Comparison of ENCODE assay signal across 1 cellular context in the genomic region with DNA sequence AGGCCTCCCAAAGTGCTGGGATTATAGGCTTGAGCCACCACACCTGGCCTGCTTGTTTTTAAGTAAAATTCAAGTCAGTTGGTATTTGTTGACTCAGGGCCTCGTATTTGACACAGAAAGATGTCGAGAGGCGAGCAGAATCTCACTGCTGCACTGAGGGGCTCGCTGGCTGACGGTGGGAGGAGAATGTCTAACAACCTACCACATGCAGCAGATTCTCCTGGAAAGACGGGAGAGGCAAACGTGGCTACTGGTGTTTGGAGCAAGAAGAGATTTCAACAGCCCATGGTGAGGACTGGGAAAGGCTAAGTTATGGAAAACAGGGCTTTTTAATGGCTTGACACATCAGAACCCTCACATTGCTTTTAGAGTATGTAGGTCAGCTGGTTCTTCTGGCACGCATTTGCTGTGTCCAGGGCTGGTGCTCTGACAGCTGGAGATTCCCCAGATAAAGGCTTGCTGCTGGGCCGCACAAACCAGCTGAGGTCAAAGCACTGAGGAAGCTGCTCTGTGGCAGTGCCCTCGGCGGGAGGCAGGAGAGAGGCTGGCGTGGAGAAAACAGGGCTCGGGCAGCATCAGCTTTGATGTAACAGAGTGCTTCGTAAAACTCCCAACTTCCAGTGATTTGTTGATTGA.
TF ChIP-seq lines count a peak whose summit lies in the region.

No MANE protein-coding gene starts in this region.

TF ChIP-seq in SK-N-SH treated with all-trans-retinoic acid at 6 μM for 48 hours, 23 proteins besides CTCF, POLR2A, EP300 and RAD21 (continued from another document):
- TF ChIP-seq, protein P1, sequence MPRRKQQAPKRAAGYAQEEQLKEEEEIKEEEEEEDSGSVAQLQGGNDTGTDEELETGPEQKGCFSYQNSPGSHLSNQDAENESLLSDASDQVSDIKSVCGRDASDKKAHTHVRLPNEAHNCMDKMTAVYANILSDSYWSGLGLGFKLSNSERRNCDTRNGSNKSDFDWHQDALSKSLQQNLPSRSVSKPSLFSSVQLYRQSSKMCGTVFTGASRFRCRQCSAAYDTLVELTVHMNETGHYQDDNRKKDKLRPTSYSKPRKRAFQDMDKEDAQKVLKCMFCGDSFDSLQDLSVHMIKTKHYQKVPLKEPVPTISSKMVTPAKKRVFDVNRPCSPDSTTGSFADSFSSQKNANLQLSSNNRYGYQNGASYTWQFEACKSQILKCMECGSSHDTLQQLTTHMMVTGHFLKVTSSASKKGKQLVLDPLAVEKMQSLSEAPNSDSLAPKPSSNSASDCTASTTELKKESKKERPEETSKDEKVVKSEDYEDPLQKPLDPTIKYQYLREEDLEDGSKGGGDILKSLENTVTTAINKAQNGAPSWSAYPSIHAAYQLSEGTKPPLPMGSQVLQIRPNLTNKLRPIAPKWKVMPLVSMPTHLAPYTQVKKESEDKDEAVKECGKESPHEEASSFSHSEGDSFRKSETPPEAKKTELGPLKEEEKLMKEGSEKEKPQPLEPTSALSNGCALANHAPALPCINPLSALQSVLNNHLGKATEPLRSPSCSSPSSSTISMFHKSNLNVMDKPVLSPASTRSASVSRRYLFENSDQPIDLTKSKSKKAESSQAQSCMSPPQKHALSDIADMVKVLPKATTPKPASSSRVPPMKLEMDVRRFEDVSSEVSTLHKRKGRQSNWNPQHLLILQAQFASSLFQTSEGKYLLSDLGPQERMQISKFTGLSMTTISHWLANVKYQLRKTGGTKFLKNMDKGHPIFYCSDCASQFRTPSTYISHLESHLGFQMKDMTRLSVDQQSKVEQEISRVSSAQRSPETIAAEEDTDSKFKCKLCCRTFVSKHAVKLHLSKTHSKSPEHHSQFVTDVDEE (CRISPR knock-in tag; IDR thresholded peaks at IDR 0.05): peak; percentile 43; the same call in 1 of the 2 replicates
- TF ChIP-seq PPARA (CRISPR knock-in tag; IDR thresholded peaks at IDR 0.05; ENCODE audit: borderline replicate concordance): no peak
TF ChIP-seq in SK-N-SH treated with all-trans-retinoic acid at 6 μM for 48 hours: peak in this region for 2.
